In genomic region chr2:196113061-196113974, GRCh38 we compare ENCODE assay signal across 11 cellular contexts. TPM values are rescaled to one million over a fixed set of nuclear protein-coding genes. Genes with fewer than 3 reads are reported as not detected.
A peak's percentile ranks its signal among the peaks of the same experiment; 100 is the strongest.
DNase-seq lines count a peak whose midpoint lies in the region; ATAC-seq and TF ChIP-seq lines count a peak whose summit lies in the region.
"Had no signal": no experiment of that assay in that cellular context is flagged by ENCODE, and none has a peak within 500 bp of the region (broad histone marks: within the 10 kb centered on the region; RNA-seq: fewer than 3 reads in every experiment).

No MANE protein-coding gene starts in this region.

- H3K9me3 ChIP-seq in AG04450 (ENCODE audit: control insufficient read depth, insufficient read depth, low read length) (no peaks in the 10 kb centered on the region), OCI-LY7 (ENCODE audit: low read length) (no peaks in the 10 kb centered on the region)

- no peaks in the 10 kb centered on the region for H3K9me3 Mint-ChIP-seq in nephron progenitor cell
- H3K9me3 Mint-ChIP-seq: immature natural killer cell had no signal

- H3K9me2 ChIP-seq in OCI-LY7 (ENCODE audit: insufficient read depth, low read length) = no peaks in the 10 kb centered on the region

- no peak for ATAC-seq in GM19395 (IDR thresholded peaks at IDR 0.05; ENCODE audit: unreplicated experiment)

- H3K27ac ChIP-seq in AG04450 (ENCODE audit: low read depth, low read length) (peak overlapping the region; percentile 76), OCI-LY7 (ENCODE audit: low read depth, low read length, poor library complexity, severe bottlenecking) (no peak overlapping the region)
- H3K27ac ChIP-seq: C4-2B had no signal

- CTCF ChIA-PET in AG04450 (lab: Charles Lee) = interaction anchor here (0.6 to 2.5 kb wide), 7 partner anchors 34 to 340 kb away, joined by 3 to 10 read pairs (median 3); no protein-coding TSS in a partner anchor
- CTCF ChIA-PET in OCI-LY7 (lab: Charles Lee; ENCODE audit: unreplicated experiment) = no interaction called here

- H3K4me1 ChIP-seq in OCI-LY7 (ENCODE audit: insufficient read depth, low read length, poor library complexity, severe bottlenecking) = no peaks in the 10 kb centered on the region

- DNase-seq in AG04450 (ENCODE audit: low read depth, low spot score) (peak; percentile 50), OCI-LY7 (ENCODE audit: low spot score) (no peak), epithelial cell of esophagus (ENCODE audit: low read depth) (peak; percentile 26), nephron progenitor cell (no peak), GM19238 (ENCODE audit: insufficient read length, low spot score) (no peak), DMS153 treated with DMSO at 0.1 percent for 48 hours (lab: John Stamatoyannopoulos, UW; ENCODE audit: unreplicated experiment) (no peak), NCI-H82 (lab: John Stamatoyannopoulos, UW) (no peak)
- DNase-seq: immature natural killer cell, NCI-H1417 treated with DMSO at 0.1 percent for 48 hours had no signal

- no peak overlapping the region for H3K4me3 ChIP-seq in AG04450 (ENCODE audit: low read depth, low read length)
- no peak overlapping the region for H3K4me3 ChIP-seq in OCI-LY7 (ENCODE audit: low read depth, low read length, poor library complexity, severe bottlenecking)
- H3K4me3 ChIP-seq in epithelial cell of esophagus (ENCODE audit: low read length) = no peak overlapping the region

- H3K36me3 Mint-ChIP-seq in nephron progenitor cell (ENCODE audit: low read depth) = no peaks in the 10 kb centered on the region
- H3K36me3 Mint-ChIP-seq: immature natural killer cell had no signal

- H3K27me3 Mint-ChIP-seq in nephron progenitor cell (ENCODE audit: low read depth, poor library complexity) = no peaks in the 10 kb centered on the region

- H3K27ac Mint-ChIP-seq in nephron progenitor cell = peak overlapping the region; percentile 92
- H3K27ac Mint-ChIP-seq: immature natural killer cell had no signal

- 0 out of 2 replicates have a peak overlapping the region, but pooled peaks have one; percentile 1 for H2AFZ ChIP-seq in OCI-LY7 (ENCODE audit: low read length)

- BruUV-seq in OCI-LY7 (replicated peaks; lab: Mats Ljungman, UMichigan) = no TSS peak

- H3K36me3 ChIP-seq in OCI-LY7 (ENCODE audit: insufficient read depth, low read length) = no peaks in the 10 kb centered on the region

- H3K79me2 ChIP-seq in OCI-LY7 (ENCODE audit: insufficient read depth, low read depth, low read length) = no peaks in the 10 kb centered on the region

- H3K4me2 ChIP-seq in OCI-LY7 (ENCODE audit: low read length) = no peak overlapping the region

- no peaks in the 10 kb centered on the region for H3K27me3 ChIP-seq in AG04450 (ENCODE audit: control insufficient read depth, insufficient read depth, low read length)

- no peak overlapping the region for H3K4me3 Mint-ChIP-seq in nephron progenitor cell
- H3K4me3 Mint-ChIP-seq: immature natural killer cell had no signal

- no peaks in the 10 kb centered on the region for H4K20me1 ChIP-seq in OCI-LY7 (ENCODE audit: insufficient read depth, low read length)

- POLR2A ChIA-PET in AG04450 (lab: Yijun Ruan, JAX) (interaction anchor here (0.6 to 0.7 kb wide), 2 partner anchors 10 to 39 kb away, joined by 4 to 12 read pairs; no protein-coding TSS in a partner anchor), OCI-LY7 (lab: Charles Lee) (interaction anchor here (0.6 to 0.9 kb wide), 7 partner anchors 39 to 840 kb away, joined by 3 to 5 read pairs (median 3); no protein-coding TSS in a partner anchor)

- TF ChIP-seq CTCF in AG04450 (IDR thresholded peaks at IDR 0.05; ENCODE audit: low read depth, low read length) (no peak), OCI-LY7 (conservative IDR thresholded peaks at IDR 0.05; ENCODE audit: low read length) (no peak), epithelial cell of esophagus (IDR thresholded peaks at IDR 0.05; ENCODE audit: insufficient read depth, low read depth, low read length, missing control alignments) (no peak), nephron progenitor cell (IDR thresholded peaks at IDR 0.05) (no peak)

- H3K4me1 Mint-ChIP-seq in nephron progenitor cell = peaks cover 26% of the 10 kb centered on the region

- intact Hi-C loops in OCI-LY7 (cut with micrococcal nuclease; ENCODE audit: unreplicated experiment) = no loop called here

RNA-seq across cellular contexts. Expression of gene DNAH7, which starts 44.7 kb away (rescaled TPM):
- polyA plus RNA-seq in AG04450 (2011; rRNA removed) = 0.74 and 1.2 TPM in 2 replicates
- polyA minus RNA-seq in AG04450 (2011; rRNA and poly(A)+ RNA removed) = 0.22 and 1.0 TPM in 2 replicates
- total RNA-seq in OCI-LY7 (2014; rRNA removed; shearing (Covaris generic)) = not detected in 2 replicates
- total RNA-seq in OCI-LY7 (2022) = not detected in 2 replicates

RNA-seq across cellular contexts. Expression of gene STK17B, which starts 58.1 kb away (rescaled TPM):
- 26.0 and 31.8 TPM in 2 replicates for polyA plus RNA-seq in AG04450 (2011; rRNA removed)
- polyA minus RNA-seq in AG04450 (2011; rRNA and poly(A)+ RNA removed) = 20.7 and 34.9 TPM in 2 replicates
- 87.4 and 95.0 TPM in 2 replicates for total RNA-seq in OCI-LY7 (2014; rRNA removed; shearing (Covaris generic))
- total RNA-seq in OCI-LY7 (2022) = 148 and 182 TPM in 2 replicates

Comparison
In these comparisons a context has a peak if more than half of its experiments do, and no peak if none do; other contexts are left out.
1. DNase-seq: peak in AG04450 (single experiment) and epithelial cell of esophagus (single experiment); none in OCI-LY7 (single experiment), nephron progenitor cell (single experiment), GM19238 (single experiment), DMS153 treated with DMSO at 0.1 percent for 48 hours (single experiment) and NCI-H82 (single experiment).